Comparison of ENCODE assay signal across 8 cellular contexts in genomic region chr12:62260733-62261683, GRCh38. TPM values are rescaled to one million over a fixed set of nuclear protein-coding genes. Genes with fewer than 3 reads are reported as not detected.
DNase-seq lines count a peak whose midpoint lies in the region; ATAC-seq, FAIRE-seq and TF ChIP-seq lines count a peak whose summit lies in the region.

No MANE protein-coding gene starts in this region.

- peak overlapping the region; percentile 67 for H3K14ac ChIP-seq in neuronal stem cell (ENCODE audit: low read length)

- H3K9me3 Mint-ChIP-seq in type B pancreatic cell, result no peaks in the 10 kb centered on the region

- H2BK12ac ChIP-seq in neuronal stem cell (ENCODE audit: low read length), result no peak overlapping the region

- H2BK15ac ChIP-seq in neuronal stem cell (ENCODE audit: low read length), result no peak overlapping the region

- no peak overlapping the region for H2BK120ac ChIP-seq in neuronal stem cell (ENCODE audit: low read depth, low read length)

- TF ChIP-seq CTCF in type B pancreatic cell (conservative IDR thresholded peaks at IDR 0.05), result no peak

- H3K18ac ChIP-seq in neuronal stem cell (ENCODE audit: low read length), result peak overlapping the region; percentile 89

- peak overlapping the region; percentile 53 to 88 for H3K4me3 ChIP-seq in neuronal stem cell (ENCODE audit: low read length in 2 of 2)

- H3K79me1 ChIP-seq in neuronal stem cell (ENCODE audit: low read depth, low read length), result peaks cover 5% of the 10 kb centered on the region

- no peak overlapping the region for H3K27ac ChIP-seq in neuronal stem cell (replicated peaks; ENCODE audit: low read length)

- H3K27me3 ChIP-seq in neuronal stem cell (ENCODE audit: control insufficient read depth in 3 of 3, insufficient read depth in 3 of 3, low read depth in 1 of 3, low read length in 3 of 3), result no peaks in the 10 kb centered on the region

- H3K9me3 ChIP-seq in neuronal stem cell (replicated peaks in 1 of 2; ENCODE audit: control insufficient read depth in 2 of 2, insufficient read depth in 1 of 2, low read depth in 1 of 2, low read length in 2 of 2), result no peaks in the 10 kb centered on the region

- H3K23ac ChIP-seq in neuronal stem cell (ENCODE audit: low read depth, low read length, poor library complexity), result peak overlapping the region; percentile 49

- no peaks in the 10 kb centered on the region for H3K36me3 Mint-ChIP-seq in type B pancreatic cell

- peak overlapping the region; percentile 93 for H2AFZ ChIP-seq in neuronal stem cell (ENCODE audit: low read length)

- peak overlapping the region; percentile 100 for H3K4me3 Mint-ChIP-seq in type B pancreatic cell

- H4K8ac ChIP-seq in neuronal stem cell (ENCODE audit: low read depth, low read length), result no peak overlapping the region

- FAIRE-seq in GM19239 (lab: Jason Lieb, UNC), result peak; percentile 97
- no peak for FAIRE-seq in frontal cortex (lab: Jason Lieb, UNC)

- peaks cover 0 to 3% of the 10 kb centered on the region in 2 donors for H3K4me1 ChIP-seq in neuronal stem cell (ENCODE audit: control insufficient read depth in 2 of 2, insufficient read depth in 1 of 2, low read depth in 1 of 2, low read length in 2 of 2)

- peaks cover 17% of the 10 kb centered on the region for H3K4me1 Mint-ChIP-seq in type B pancreatic cell (ENCODE audit: unreplicated experiment)

- no peak overlapping the region for H3K4ac ChIP-seq in neuronal stem cell (ENCODE audit: low read length)

- peak overlapping the region; percentile 97 for H3K27ac Mint-ChIP-seq in type B pancreatic cell

- WGBS in neuronal stem cell (ENCODE audit: extremely low coverage in 2 of 2, insufficient read length in 2 of 2, insufficient replicate concordance in 1 of 2), 2 donors, result no CpG with 5 or more reads among the region's 26 CpGs

- H3K9ac ChIP-seq in neuronal stem cell (ENCODE audit: low read depth, low read length, poor library complexity), result peak overlapping the region; percentile 78

- peak overlapping the region; percentile 79 for H2BK5ac ChIP-seq in neuronal stem cell (ENCODE audit: low read length)

- peak overlapping the region; percentile 48 for H3K4me2 ChIP-seq in neuronal stem cell (ENCODE audit: insufficient read depth, low read length, poor library complexity, severe bottlenecking)

- no peaks in the 10 kb centered on the region for H3K27me3 Mint-ChIP-seq in type B pancreatic cell

- no peak overlapping the region for H2AK5ac ChIP-seq in neuronal stem cell (ENCODE audit: low read depth, low read length)

- ATAC-seq in HG03378 (IDR thresholded peaks at IDR 0.05; ENCODE audit: unreplicated experiment), result peak; percentile 53

- H3K36me3 ChIP-seq in neuronal stem cell (replicated peaks in 1 of 2; ENCODE audit: control insufficient read depth in 2 of 2, insufficient read depth in 2 of 2, low read length in 2 of 2), result no peaks in the 10 kb centered on the region

- no peak overlapping the region for H4K91ac ChIP-seq in neuronal stem cell (ENCODE audit: low read depth, low read length, poor library complexity)

- DNase-seq in C1 segment of cervical spinal cord (lab: John Stamatoyannopoulos, UW), result peak in 12 of 14 donors; percentile 16 to 64 (median 44)
- no peak for DNase-seq in GM19239 (ENCODE audit: insufficient read length, low spot score)
- DNase-seq in OCI-M1 (lab: John Stamatoyannopoulos, UW), result peak; percentile 98
- DNase-seq in activated gamma-delta T cell treated with anti-CD3 and anti-CD28 coated beads, Interleukin-2, amount 50 U/mL, for 16 hours (ENCODE audit: low read depth), result peak; percentile 24
- peak; percentile 13 to 23 for DNase-seq in frontal cortex (ENCODE audit: low spot score in 2 of 2)
- peak; percentile 14 for DNase-seq in neuronal stem cell (ENCODE audit: low spot score)
- no peak for DNase-seq in type B pancreatic cell (ENCODE audit: extremely low spot score, unreplicated experiment)

RNA-seq across cellular contexts. Expression of gene USP15, which starts 0.8 kb away (rescaled TPM):
- total RNA-seq in frontal cortex (97.8 TPM), type B pancreatic cell (ENCODE audit: low replicate concordance) (43.2 and 47.5 TPM in 2 replicates)
- polyA plus RNA-seq in neuronal stem cell (2013, experiment 1 of 2), result 19.9 TPM
- 21.3 TPM for polyA plus RNA-seq in neuronal stem cell (2013, experiment 2 of 2)

Comparison
In these comparisons a context has a peak if more than half of its experiments do, and no peak if none do; other contexts are left out.
1. DNase-seq: peak in C1 segment of cervical spinal cord (12 of 14), OCI-M1 (single experiment), activated gamma-delta T cell treated with anti-CD3 and anti-CD28 coated beads, Interleukin-2, amount 50 U/mL, for 16 hours (single experiment), frontal cortex (2 of 2) and neuronal stem cell (single experiment); none in GM19239 (single experiment) and type B pancreatic cell (single experiment).